20 cellular contexts compared by ENCODE assay signal in genomic region chr4:122212880-122213279, GRCh38.
"Had no signal": no experiment of that assay in that cellular context is flagged by ENCODE, and none has a peak within 500 bp of the region (broad histone marks: within the 10 kb centered on the region; RNA-seq: fewer than 3 reads in every experiment).

No MANE protein-coding gene starts in this region.

- H3K27ac Mint-ChIP-seq: activated CD8-positive, alpha-beta memory T cell treated with anti-CD3 and anti-CD28 coated beads, Interleukin-2, amount 10 ng/mL, durations not matched to agents 7 days and 5 days; activated naive CD4-positive, alpha-beta T cell treated with anti-CD3 and anti-CD28 coated beads, Interleukin-2, amount 50 U/mL, for 24 hours; activated T-cell treated with anti-CD3 and anti-CD28 coated beads, Interleukin-2, amount 50 U/mL, for 24 hours; progenitor cell of endocrine pancreas; stimulated activated naive CD8-positive, alpha-beta T cell treated with anti-CD3 and anti-CD28 coated beads, Interleukin-15, Interleukin-2, amounts not matched to agents 100 ng/mL and 50 ng/mL, for 24 hours; type B pancreatic cell had no signal

- H3K9me3 ChIP-seq: colonic mucosa, left ventricle myocardium inferior, right lobe of liver, suprapubic skin had no signal

- ATAC-seq: activated CD4-positive, CD25-positive, alpha-beta regulatory T cell treated with anti-CD3 and anti-CD28 coated beads, Interleukin-2, amount 50 U/mL, for 24 hours; activated CD8-positive, alpha-beta memory T cell treated with anti-CD3 and anti-CD28 coated beads, Interleukin-2, amount 10 ng/mL, durations not matched to agents 7 days and 5 days; esophagus mucosa; right lobe of liver had no signal

- H3K27ac ChIP-seq: colonic mucosa, left ventricle myocardium inferior, right lobe of liver, suprapubic skin had no signal

- DNase-seq: activated CD4-positive, alpha-beta T cell treated with anti-CD3 and anti-CD28 coated beads, Interleukin-2, amount 50 U/mL, for 4 hours; activated CD8-positive, alpha-beta memory T cell treated with anti-CD3 and anti-CD28 coated beads, Interleukin-2, amount 10 ng/mL, durations not matched to agents 7 days and 5 days; activated effector memory CD4-positive, alpha-beta T cell treated with anti-CD3 and anti-CD28 coated beads, Interleukin-2, amount 50 U/mL, for 16 hours; activated T-cell treated with anti-CD3 and anti-CD28 coated beads, Interleukin-2, amount 50 U/mL, for 24 hours; amniotic stem cell; colonic mucosa; hippocampal formation; left ventricle myocardium inferior; mesendoderm; occipital lobe; right lobe of liver; T-helper 9 cell had no signal

- H3K27me3 Mint-ChIP-seq: activated CD8-positive, alpha-beta memory T cell treated with anti-CD3 and anti-CD28 coated beads, Interleukin-2, amount 10 ng/mL, durations not matched to agents 7 days and 5 days; activated naive CD4-positive, alpha-beta T cell treated with anti-CD3 and anti-CD28 coated beads, Interleukin-2, amount 50 U/mL, for 24 hours; activated T-cell treated with anti-CD3 and anti-CD28 coated beads, Interleukin-2, amount 50 U/mL, for 24 hours; natural killer cell treated with Interleukin-12 subunit alpha and Interleukin-12 subunit beta and Interleukin-15 and Interleukin-18, amount 100 ng/mL, for 72 hours; progenitor cell of endocrine pancreas; stimulated activated naive CD8-positive, alpha-beta T cell treated with anti-CD3 and anti-CD28 coated beads, Interleukin-15, Interleukin-2, amounts not matched to agents 100 ng/mL and 50 ng/mL, for 24 hours; type B pancreatic cell had no signal

- H3K27me3 ChIP-seq: colonic mucosa, right lobe of liver, suprapubic skin had no signal

- H3K36me3 ChIP-seq: colonic mucosa had no signal

- H3K4me3 Mint-ChIP-seq: activated CD8-positive, alpha-beta memory T cell treated with anti-CD3 and anti-CD28 coated beads, Interleukin-2, amount 10 ng/mL, durations not matched to agents 7 days and 5 days; activated naive CD4-positive, alpha-beta T cell treated with anti-CD3 and anti-CD28 coated beads, Interleukin-2, amount 50 U/mL, for 24 hours; activated T-cell treated with anti-CD3 and anti-CD28 coated beads, Interleukin-2, amount 50 U/mL, for 24 hours; natural killer cell treated with Interleukin-12 subunit alpha and Interleukin-12 subunit beta and Interleukin-15 and Interleukin-18, amount 100 ng/mL, for 72 hours; stimulated activated naive CD8-positive, alpha-beta T cell treated with anti-CD3 and anti-CD28 coated beads, Interleukin-15, Interleukin-2, amounts not matched to agents 100 ng/mL and 50 ng/mL, for 24 hours; type B pancreatic cell had no signal

- H3K9me3 Mint-ChIP-seq: activated naive CD4-positive, alpha-beta T cell treated with anti-CD3 and anti-CD28 coated beads, Interleukin-2, amount 50 U/mL, for 24 hours; activated T-cell treated with anti-CD3 and anti-CD28 coated beads, Interleukin-2, amount 50 U/mL, for 24 hours; natural killer cell treated with Interleukin-12 subunit alpha and Interleukin-12 subunit beta and Interleukin-15 and Interleukin-18, amount 100 ng/mL, for 72 hours; type B pancreatic cell had no signal

- H3K4me3 ChIP-seq: colonic mucosa, left ventricle myocardium inferior, right lobe of liver, suprapubic skin had no signal

- H3K4me1 ChIP-seq: colonic mucosa, left ventricle myocardium inferior, right lobe of liver, suprapubic skin had no signal
